ENCODE assay signal across 9 cellular contexts in genomic region chr17:80090164-80090563, GRCh38. TPM values are rescaled to one million over a fixed set of nuclear protein-coding genes. Genes with fewer than 3 reads are reported as not detected.
DNase-seq lines count a peak whose midpoint lies in the region; ATAC-seq, FAIRE-seq and TF ChIP-seq lines count a peak whose summit lies in the region.
"Not testable (repeated sequence)": the region's sequence is repeated elsewhere in the genome, so short reads cannot be mapped to it uniquely, and the experiment has no call there.
"Had no signal": no experiment of that assay in that cellular context is flagged by ENCODE, and none has a peak within 500 bp of the region (broad histone marks: within the 10 kb centered on the region; RNA-seq: fewer than 3 reads in every experiment).

No MANE protein-coding gene starts in this region.

- not testable (repeated sequence) for DNase-seq in HTR-8/SVneo (ENCODE audit: insufficient read length, low spot score); K562 (ENCODE audit: extremely low read depth in 1 of 4, low spot score in 3 of 4); glutamatergic neuron; nephron progenitor cell
- DNase-seq in kidney: peak; percentile 32
- peak; percentile 66 for DNase-seq in testis

- not testable (repeated sequence) for H2AFZ ChIP-seq in K562 (ENCODE audit: low read depth, low read length)

- POLR2A ChIA-PET in K562 (lab: Yijun Ruan, JAX): not testable (repeated sequence)

- not testable (repeated sequence) for TF ChIP-seq CTCF in K562 (IDR thresholded peaks at IDR 0.05 in 2 of 3, conservative IDR thresholded peaks at IDR 0.05 in 1 of 3; ENCODE audit: insufficient read depth in 2 of 3, low read depth in 1 of 3, low read length in 3 of 3); glutamatergic neuron (IDR thresholded peaks at IDR 0.05; ENCODE audit: partially characterized antibody, unreplicated experiment); kidney (IDR thresholded peaks at IDR 0.05; ENCODE audit: borderline replicate concordance, extremely low read depth, insufficient read depth); nephron progenitor cell (IDR thresholded peaks at IDR 0.05); testis (IDR thresholded peaks at IDR 0.05)

- H3K27ac ChIP-seq in K562 (ENCODE audit: extremely low read depth, low read depth, low read length); kidney (ENCODE audit: low read depth in 2 of 2, low read length in 2 of 2); testis: not testable (repeated sequence)

- not testable (repeated sequence) for H3K4me3 ChIP-seq in K562; kidney (ENCODE audit: low read length in 2 of 2); testis

- CTCF ChIA-PET in K562 (lab: Yijun Ruan, JAX; ENCODE audit: low intra/inter-chr PET ratio): interaction anchor here (0.6 kb wide), 1 partner anchor 11 kb away, joined by 4 read pairs; the partner anchor contains the start of gene GAA

- H3K4me1 Mint-ChIP-seq in glutamatergic neuron (ENCODE audit: low read depth, unreplicated experiment); nephron progenitor cell: not testable (repeated sequence)

- not testable (repeated sequence) for H3K4me3 Mint-ChIP-seq in glutamatergic neuron (ENCODE audit: unreplicated experiment); nephron progenitor cell

- BruUV-seq in K562 (replicated peaks; lab: Mats Ljungman, UMichigan): not testable (repeated sequence)

- H3K9me1 ChIP-seq in K562 (ENCODE audit: control insufficient read depth, insufficient read depth, low read length): not testable (repeated sequence)

- H3K9ac ChIP-seq in K562 (ENCODE audit: insufficient read depth in 1 of 2, low read depth in 2 of 2, low read length in 2 of 2); kidney (ENCODE audit: low read length in 2 of 2): not testable (repeated sequence)

- H3K79me2 ChIP-seq in K562 (ENCODE audit: control insufficient read depth, insufficient read depth, low read length): not testable (repeated sequence)

- not testable (repeated sequence) for TF ChIP-seq RAD21 in K562 (CRISPR knock-in tag; conservative IDR thresholded peaks at IDR 0.05 in 1 of 2, IDR thresholded peaks at IDR 0.05 in 1 of 2)

- not testable (repeated sequence) for H3K4me2 ChIP-seq in K562 (ENCODE audit: insufficient read depth, low read length)

- not testable (repeated sequence) for H4K20me1 ChIP-seq in K562 (replicated peaks; ENCODE audit: control insufficient read depth, insufficient read depth, low read length)

- intact Hi-C loops in K562 (cut with micrococcal nuclease); kidney (cut with DNase I); testis (cut with DNase I; ENCODE audit: low total_unique reads): not testable (repeated sequence)

- ATAC-seq in K562: not testable (repeated sequence)

- H3K9me3 Mint-ChIP-seq in glutamatergic neuron (ENCODE audit: unreplicated experiment); nephron progenitor cell: not testable (repeated sequence)

- H3K27ac Mint-ChIP-seq in glutamatergic neuron (ENCODE audit: unreplicated experiment) (peak overlapping the region; percentile 15), nephron progenitor cell (peak overlapping the region; percentile 72)

- TF ChIP-seq EP300 in K562 (IDR thresholded peaks at IDR 0.05; ENCODE audit: low read length): not testable (repeated sequence)

- not testable (repeated sequence) for H3K36me3 ChIP-seq in K562 (ENCODE audit: control insufficient read depth, insufficient read depth, low read length); kidney (ENCODE audit: control insufficient read depth in 1 of 2, insufficient read depth in 2 of 2, low read length in 2 of 2); testis (ENCODE audit: low read depth, missing control alignments)

- peaks cover 0 to 11% of the 10 kb centered on the region in 2 experiments; a peak in 2 of 5 replicates for H3K4me1 ChIP-seq in K562 (replicated peaks in 1 of 2; ENCODE audit: control insufficient read depth in 2 of 2, insufficient read depth in 2 of 2, low read length in 2 of 2)
- not testable (repeated sequence) for H3K4me1 ChIP-seq in kidney (ENCODE audit: control insufficient read depth in 1 of 2, insufficient read depth in 1 of 2, low read depth in 1 of 2, low read length in 2 of 2); testis

- in situ Hi-C loops in K562 (cut with MboI): not testable (repeated sequence)

- not testable (repeated sequence) for H3K27me3 Mint-ChIP-seq in glutamatergic neuron (ENCODE audit: unreplicated experiment); nephron progenitor cell (ENCODE audit: low read depth, poor library complexity)

- not testable (repeated sequence) for H3K9me3 ChIP-seq in K562 (replicated peaks; ENCODE audit: control insufficient read depth, insufficient read depth, low read depth, low read length); kidney (ENCODE audit: control insufficient read depth in 1 of 2, low read length in 2 of 2); testis

- not testable (repeated sequence) for TF ChIP-seq POLR2A in K562 (conservative IDR thresholded peaks at IDR 0.05); testis (IDR thresholded peaks at IDR 0.05)

- peaks cover 36 to 70% of the 10 kb centered on the region in 2 experiments for H3K27me3 ChIP-seq in K562 (ENCODE audit: control insufficient read depth in 2 of 2, insufficient read depth in 2 of 2, low read length in 2 of 2)
- not testable (repeated sequence) for H3K27me3 ChIP-seq in testis

- peak; percentile 98 for FAIRE-seq in HTR-8/SVneo (lab: Jason Lieb, UNC)
- not testable (repeated sequence) for FAIRE-seq in K562 (lab: Jason Lieb, UNC); kidney (lab: Jason Lieb, UNC)

- WGBS in K562 (ENCODE audit: insufficient coverage, low coverage, missing lambda C conversion rate): 21% methylated on average over 30 of the region's 44 CpGs
- WGBS in testis, 2 donors: 81 to 87% methylated on average over 37 to 42 of the region's 44 CpGs

- H3K36me3 Mint-ChIP-seq in glutamatergic neuron (ENCODE audit: unreplicated experiment): not testable (repeated sequence)
- peaks cover 30% of the 10 kb centered on the region for H3K36me3 Mint-ChIP-seq in nephron progenitor cell (ENCODE audit: low read depth)

RNA-seq across cellular contexts. Expression of gene GAA, which starts 11.2 kb away (rescaled TPM):
- 7.6 and 18.3 TPM in 2 replicates for total RNA-seq in K562 (2011; cell fraction: chromatin; rRNA removed; ENCODE audit: low replicate concordance)
- total RNA-seq in K562 (2011; cell fraction: nucleolus; rRNA removed): 11.8 and 20.2 TPM in 2 replicates
- total RNA-seq in K562 (2011; cell fraction: nucleoplasm; rRNA removed): 9.5 and 13.4 TPM in 2 replicates
- total RNA-seq in K562 (2014; rRNA removed): 6.1 and 6.4 TPM in 2 replicates
- 1.1 and 1.2 TPM in 2 replicates for total RNA-seq in K562 (2014; rRNA removed; fragmentation: Illumina TruSeq; extraction: Trizol)
- total RNA-seq in K562 (2015; rRNA removed; fragmentation: Illumina TruSeq; extraction: Trizol): 1.0 and 1.5 TPM in 2 replicates
- total RNA-seq in K562 (2021): 3.8 and 4.0 TPM in 2 replicates
- polyA plus RNA-seq in K562 (2011; rRNA removed): 1.7 and 2.6 TPM in 2 replicates
- polyA plus RNA-seq in K562 (2011; cell fraction: cytosol; rRNA removed): 2.3 and 5.6 TPM in 2 replicates
- 14.5 and 29.7 TPM in 2 replicates for polyA plus RNA-seq in K562 (2011; cell fraction: nucleus; rRNA removed)
- 2.5 and 7.0 TPM in 2 replicates for polyA plus RNA-seq in K562 (2012)
- 1.9 TPM in 2 replicates for polyA plus RNA-seq in K562 (2014; fragmentation: Illumina TruSeq; extraction: Trizol)
- under 1 TPM; 0.15 to 0.87 TPM for polyA plus RNA-seq in K562 (2014; fragmentation: Nextera tagmentation; extraction: Ambion mirVana)
- polyA plus RNA-seq in K562 (2014; rRNA removed): 5.8 and 6.0 TPM in 2 replicates
- polyA minus RNA-seq in K562 (2011; rRNA and poly(A)+ RNA removed): 0.57 and 0.63 TPM in 2 replicates
- 1.3 and 1.6 TPM in 2 replicates for polyA minus RNA-seq in K562 (2011; cell fraction: cytosol; rRNA and poly(A)+ RNA removed)
- 6.2 and 6.9 TPM in 2 replicates for polyA minus RNA-seq in K562 (2011; cell fraction: nucleus; rRNA and poly(A)+ RNA removed)
- 384 TPM for total RNA-seq in glutamatergic neuron (ENCODE audit: unreplicated experiment)
- total RNA-seq in kidney: 62.3 TPM
- 78.7 TPM for polyA plus RNA-seq in kidney (ENCODE audit: insufficient read depth, low read depth, low replicate concordance)
- total RNA-seq in testis: 100 to 1,000 TPM; 166 to 190 TPM
- polyA plus RNA-seq in testis (ENCODE audit: insufficient read depth, low read depth, low replicate concordance): 155 TPM

RNA-seq across cellular contexts. Expression of gene CCDC40, which starts 53.7 kb away (rescaled TPM):
- total RNA-seq in K562 (2011; cell fraction: chromatin; rRNA removed; ENCODE audit: low replicate concordance): 0.30 TPM in 1 of 2 replicates, not detected in the other
- total RNA-seq in K562 (2011; cell fraction: nucleolus; rRNA removed): not detected in 2 replicates
- not detected in 2 replicates for total RNA-seq in K562 (2011; cell fraction: nucleoplasm; rRNA removed)
- total RNA-seq in K562 (2014; rRNA removed) (not detected in 2 replicates), K562 (2014; rRNA removed; fragmentation: Illumina TruSeq; extraction: Trizol) (not detected in 2 replicates), K562 (2015; rRNA removed; fragmentation: Illumina TruSeq; extraction: Trizol) (not detected in 2 replicates), K562 (2021) (0.33 TPM in 1 of 2 replicates, not detected in the other), glutamatergic neuron (ENCODE audit: unreplicated experiment) (25.3 TPM), kidney (22.6 TPM), testis (10 to 100 TPM; 26.7 to 43.6 TPM)
- polyA plus RNA-seq in K562 (2011; rRNA removed) (0.07 TPM in 1 of 2 replicates, not detected in the other), K562 (2014; fragmentation: Illumina TruSeq; extraction: Trizol) (not detected in 2 replicates), K562 (2014; fragmentation: Nextera tagmentation; extraction: Ambion mirVana) (not detected), K562 (2014; rRNA removed) (not detected in 2 replicates), kidney (ENCODE audit: insufficient read depth, low read depth, low replicate concordance) (5.1 TPM), testis (ENCODE audit: insufficient read depth, low read depth, low replicate concordance) (38.6 TPM)
- polyA plus RNA-seq in K562 (2011; cell fraction: cytosol; rRNA removed): not detected in 2 replicates
- polyA plus RNA-seq in K562 (2011; cell fraction: nucleus; rRNA removed): not detected in 2 replicates
- polyA plus RNA-seq in K562 (2012): 0.05 TPM in 1 of 2 replicates, not detected in the other
- polyA minus RNA-seq in K562 (2011; rRNA and poly(A)+ RNA removed): not detected in 2 replicates
- polyA minus RNA-seq in K562 (2011; cell fraction: cytosol; rRNA and poly(A)+ RNA removed): not detected in 2 replicates
- not detected in 2 replicates for polyA minus RNA-seq in K562 (2011; cell fraction: nucleus; rRNA and poly(A)+ RNA removed)
- polyA plus RNA-seq: CD4-positive, alpha-beta memory T cell; CD4-positive, CD25-positive, alpha-beta regulatory T cell; CD8-positive, alpha-beta memory T cell had no signal

RNA-seq across cellular contexts. Expression of gene TBC1D16, which starts 54.5 kb away (rescaled TPM):
- 0.05 and 0.69 TPM in 2 replicates for total RNA-seq in K562 (2011; cell fraction: chromatin; rRNA removed; ENCODE audit: low replicate concordance)
- total RNA-seq in K562 (2011; cell fraction: nucleolus; rRNA removed): 0.13 and 0.33 TPM in 2 replicates
- 0.07 and 0.69 TPM in 2 replicates for total RNA-seq in K562 (2011; cell fraction: nucleoplasm; rRNA removed)
- total RNA-seq in K562 (2014; rRNA removed) (0.45 TPM in 1 of 2 replicates, not detected in the other), K562 (2014; rRNA removed; fragmentation: Illumina TruSeq; extraction: Trizol) (0.04 TPM in 1 of 2 replicates, not detected in the other), K562 (2015; rRNA removed; fragmentation: Illumina TruSeq; extraction: Trizol) (0.04 TPM in 2 replicates), K562 (2021) (0.20 TPM in 2 replicates), glutamatergic neuron (ENCODE audit: unreplicated experiment) (197 TPM), kidney (68.0 TPM), testis (10 to 100 TPM; 11.0 to 16.0 TPM)
- polyA plus RNA-seq in K562 (2011; rRNA removed) (0.08 and 0.10 TPM in 2 replicates), K562 (2014; fragmentation: Illumina TruSeq; extraction: Trizol) (0.01 and 0.11 TPM in 2 replicates), K562 (2014; fragmentation: Nextera tagmentation; extraction: Ambion mirVana) (under 1 TPM; 0.01 TPM), K562 (2014; rRNA removed) (0.01 and 0.03 TPM in 2 replicates), kidney (ENCODE audit: insufficient read depth, low read depth, low replicate concordance) (9.1 TPM), testis (ENCODE audit: insufficient read depth, low read depth, low replicate concordance) (11.7 TPM)
- 0.01 and 0.07 TPM in 2 replicates for polyA plus RNA-seq in K562 (2011; cell fraction: cytosol; rRNA removed)
- 0.03 and 0.06 TPM in 2 replicates for polyA plus RNA-seq in K562 (2011; cell fraction: nucleus; rRNA removed)
- polyA plus RNA-seq in K562 (2012): 0.10 and 0.24 TPM in 2 replicates
- 0.07 and 0.12 TPM in 2 replicates for polyA minus RNA-seq in K562 (2011; rRNA and poly(A)+ RNA removed)
- polyA minus RNA-seq in K562 (2011; cell fraction: cytosol; rRNA and poly(A)+ RNA removed): not detected in 2 replicates
- polyA minus RNA-seq in K562 (2011; cell fraction: nucleus; rRNA and poly(A)+ RNA removed): 0.11 and 0.13 TPM in 2 replicates

RNA-seq across cellular contexts. Expression of gene EIF4A3, which starts 56.8 kb away (rescaled TPM):
- total RNA-seq in K562 (2011; cell fraction: chromatin; rRNA removed; ENCODE audit: low replicate concordance): 97.7 and 109 TPM in 2 replicates
- total RNA-seq in K562 (2011; cell fraction: nucleolus; rRNA removed): 60.3 and 71.7 TPM in 2 replicates
- 81.0 and 81.6 TPM in 2 replicates for total RNA-seq in K562 (2011; cell fraction: nucleoplasm; rRNA removed)
- total RNA-seq in K562 (2014; rRNA removed): 121 and 124 TPM in 2 replicates
- total RNA-seq in K562 (2014; rRNA removed; fragmentation: Illumina TruSeq; extraction: Trizol): 147 and 157 TPM in 2 replicates
- total RNA-seq in K562 (2015; rRNA removed; fragmentation: Illumina TruSeq; extraction: Trizol): 126 and 130 TPM in 2 replicates
- 133 and 139 TPM in 2 replicates for total RNA-seq in K562 (2021)
- polyA plus RNA-seq in K562 (2011; rRNA removed): 128 and 171 TPM in 2 replicates
- 101 and 105 TPM in 2 replicates for polyA plus RNA-seq in K562 (2011; cell fraction: cytosol; rRNA removed)
- polyA plus RNA-seq in K562 (2011; cell fraction: nucleus; rRNA removed): 68.0 and 84.5 TPM in 2 replicates
- polyA plus RNA-seq in K562 (2012): 86.7 and 168 TPM in 2 replicates
- polyA plus RNA-seq in K562 (2014; fragmentation: Illumina TruSeq; extraction: Trizol): 127 and 131 TPM in 2 replicates
- 10 to 100 TPM; 62.7 to 67.0 TPM for polyA plus RNA-seq in K562 (2014; fragmentation: Nextera tagmentation; extraction: Ambion mirVana)
- polyA plus RNA-seq in K562 (2014; rRNA removed): 103 and 134 TPM in 2 replicates
- polyA minus RNA-seq in K562 (2011; rRNA and poly(A)+ RNA removed): 114 and 154 TPM in 2 replicates
- 63.1 and 74.0 TPM in 2 replicates for polyA minus RNA-seq in K562 (2011; cell fraction: cytosol; rRNA and poly(A)+ RNA removed)
- polyA minus RNA-seq in K562 (2011; cell fraction: nucleus; rRNA and poly(A)+ RNA removed): 27.3 and 35.1 TPM in 2 replicates
- total RNA-seq in glutamatergic neuron (ENCODE audit: unreplicated experiment): 110 TPM
- 75.0 TPM for total RNA-seq in kidney
- polyA plus RNA-seq in kidney (ENCODE audit: insufficient read depth, low read depth, low replicate concordance): 63.6 TPM
- total RNA-seq in testis: 10 to 100 TPM; 67.1 to 85.6 TPM
- polyA plus RNA-seq in testis (ENCODE audit: insufficient read depth, low read depth, low replicate concordance): 99.3 TPM

Comparison
In these comparisons a context has a peak if more than half of its experiments do, and no peak if none do; other contexts are left out.
1. RNA of gene CCDC40, which starts 53.7 kb away (total RNA-seq): 26.7 to 43.6 TPM in testis, 25.3 TPM in glutamatergic neuron (single experiment) and 22.6 TPM in kidney (single experiment); 0.30 to 0.33 TPM in K562; every median in the first group is over 10 times any median in the second.
2. RNA of gene TBC1D16, which starts 54.5 kb away (total RNA-seq): 197 TPM in glutamatergic neuron (single experiment), 68.0 TPM in kidney (single experiment) and 11.0 to 16.0 TPM in testis; 0.04 to 0.69 TPM in K562; every median in the first group is over 4 times any median in the second.